Comparison of ENCODE assay signal across 1 cellular context in genomic region chr19:44907613-44908012, GRCh38.
TF ChIP-seq lines count a peak whose summit lies in the region.

No MANE protein-coding gene starts in this region.

TF ChIP-seq in H1, 55 proteins besides CTCF, POLR2A, EP300 and RAD21:
- TF ChIP-seq NRF1 (IDR thresholded peaks at IDR 0.05; ENCODE audit: low read depth, low read length) (no peak), CTBP2 (IDR thresholded peaks at IDR 0.05; ENCODE audit: borderline replicate concordance, insufficient read depth, insufficient read length, low read length) (no peak), FOSL1 (IDR thresholded peaks at IDR 0.05; ENCODE audit: insufficient read depth, low read depth, low read length) (no peak), SIRT6 (IDR thresholded peaks at IDR 0.05; ENCODE audit: low read length) (no peak), SP2 (IDR thresholded peaks at IDR 0.05; ENCODE audit: low read length) (no peak), KDM1A (IDR thresholded peaks at IDR 0.05; ENCODE audit: borderline replicate concordance, low read length) (no peak), SIN3A (conservative IDR thresholded peaks at IDR 0.05 in 1 of 2, IDR thresholded peaks at IDR 0.05 in 1 of 2; ENCODE audit: low read depth in 1 of 2, low read length in 2 of 2) (no peak), TBP (IDR thresholded peaks at IDR 0.05; ENCODE audit: low read depth, low read length) (no peak)
- TF ChIP-seq, protein P1, sequence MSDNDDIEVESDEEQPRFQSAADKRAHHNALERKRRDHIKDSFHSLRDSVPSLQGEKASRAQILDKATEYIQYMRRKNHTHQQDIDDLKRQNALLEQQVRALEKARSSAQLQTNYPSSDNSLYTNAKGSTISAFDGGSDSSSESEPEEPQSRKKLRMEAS (IDR thresholded peaks at IDR 0.05): no peak
- TF ChIP-seq, protein P2, sequence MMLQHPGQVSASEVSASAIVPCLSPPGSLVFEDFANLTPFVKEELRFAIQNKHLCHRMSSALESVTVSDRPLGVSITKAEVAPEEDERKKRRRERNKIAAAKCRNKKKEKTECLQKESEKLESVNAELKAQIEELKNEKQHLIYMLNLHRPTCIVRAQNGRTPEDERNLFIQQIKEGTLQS (IDR thresholded peaks at IDR 0.05; ENCODE audit: insufficient read depth, low read depth, low read length): no peak
